ENCODE assay signal across 1 cellular context in genomic region chr16:3654249-3654991, GRCh38.
A peak's percentile ranks its signal among the peaks of the same experiment; 100 is the strongest.
TF ChIP-seq lines count a peak whose summit lies in the region.

DNASE1 (plus strand) TSS chr16:3654691; CDS start chr16:3655374, 683 bp downstream.

TF ChIP-seq in HepG2, 621 proteins besides CTCF, POLR2A, EP300 and RAD21 (continued from another document and continues in another):
- TF ChIP-seq TFAP4 (IDR thresholded peaks at IDR 0.05; ENCODE audit: borderline replicate concordance, low read depth) (peak; percentile 68; the same call in 1 of the 2 replicates), CREM (IDR thresholded peaks at IDR 0.05) (no peak; the same call in 1 of the 2 replicates), CREM (CRISPR knock-in tag; IDR thresholded peaks at IDR 0.05) (no peak), ZNF24 (IDR thresholded peaks at IDR 0.05) (no peak), AHR (CRISPR knock-in tag; IDR thresholded peaks at IDR 0.05) (no peak), ZFP36 (IDR thresholded peaks at IDR 0.05; ENCODE audit: borderline replicate concordance, low read depth, low read length, partially characterized antibody) (no peak), CCAR2 (optimal IDR thresholded peaks at IDR 0.05; ENCODE audit: low read depth, low read length) (no peak), IRF9 (CRISPR knock-in tag; IDR thresholded peaks at IDR 0.05; ENCODE audit: borderline replicate concordance) (peak; percentile 72; the same call in 1 of the 2 replicates), ATM (IDR thresholded peaks at IDR 0.05; ENCODE audit: borderline replicate concordance) (no peak), ATF4 (CRISPR knock-in tag; IDR thresholded peaks at IDR 0.05) (no peak), CREB1 (IDR thresholded peaks at IDR 0.05) (no peak), CREB1 (CRISPR knock-in tag; IDR thresholded peaks at IDR 0.05) (peak; percentile 30; the same call in 1 of the 2 replicates), KAT8 (CRISPR knock-in tag; IDR thresholded peaks at IDR 0.05) (peak; percentile 59; the same call in 1 of the 2 replicates), SMARCE1 (IDR thresholded peaks at IDR 0.05; ENCODE audit: borderline replicate concordance) (no peak), ZNF850 (CRISPR knock-in tag; conservative IDR thresholded peaks at IDR 0.05) (no peak), ATRX (CRISPR knock-in tag; IDR thresholded peaks at IDR 0.05; ENCODE audit: borderline replicate concordance) (no peak), BCL3 (CRISPR knock-in tag; IDR thresholded peaks at IDR 0.05) (no peak), MYNN (CRISPR knock-in tag; IDR thresholded peaks at IDR 0.05; ENCODE audit: low read depth) (no peak), CENPX (CRISPR knock-in tag; IDR thresholded peaks at IDR 0.05) (no peak), HNF1B (CRISPR knock-in tag; IDR thresholded peaks at IDR 0.05) (peak; percentile 65; the same call in 1 of the 2 replicates), CHD4 (IDR thresholded peaks at IDR 0.05; ENCODE audit: borderline replicate concordance, low read length) (no peak), E2F1 (CRISPR knock-in tag; IDR thresholded peaks at IDR 0.05) (no peak), PRDM10 (CRISPR knock-in tag; IDR thresholded peaks at IDR 0.05; ENCODE audit: low read depth) (peak; percentile 41; the same call in 1 of the 2 replicates), U2AF2 (IDR thresholded peaks at IDR 0.05; ENCODE audit: low read depth, low read length) (no peak), ZBTB2 (CRISPR knock-in tag; IDR thresholded peaks at IDR 0.05; ENCODE audit: low read depth) (no peak), AKAP8 (CRISPR knock-in tag; IDR thresholded peaks at IDR 0.05) (peak; percentile 80; the same call in 1 of the 2 replicates), FOXO4 (CRISPR knock-in tag; conservative IDR thresholded peaks at IDR 0.05) (no peak), GABPB1 (CRISPR knock-in tag; IDR thresholded peaks at IDR 0.05) (no peak; the same call in 1 of the 2 replicates), ZNF430 (CRISPR knock-in tag; IDR thresholded peaks at IDR 0.05) (no peak), KDM5B (CRISPR knock-in tag; IDR thresholded peaks at IDR 0.05; ENCODE audit: borderline replicate concordance) (no peak; the same call in 1 of the 2 replicates), SMAD9 (CRISPR knock-in tag; IDR thresholded peaks at IDR 0.05) (no peak), AHDC1 (CRISPR knock-in tag; IDR thresholded peaks at IDR 0.05; ENCODE audit: borderline replicate concordance) (no peak), ZNF672 (CRISPR knock-in tag; IDR thresholded peaks at IDR 0.05) (no peak), ZKSCAN5 (CRISPR knock-in tag; IDR thresholded peaks at IDR 0.05) (peak; percentile 60; the same call in 1 of the 2 replicates), KAT7 (CRISPR knock-in tag; IDR thresholded peaks at IDR 0.05; ENCODE audit: borderline replicate concordance) (no peak), ZNF33A (CRISPR knock-in tag; IDR thresholded peaks at IDR 0.05; ENCODE audit: borderline replicate concordance) (no peak), PAF1 (CRISPR knock-in tag; IDR thresholded peaks at IDR 0.05) (no peak), HINFP (CRISPR knock-in tag; IDR thresholded peaks at IDR 0.05; ENCODE audit: low read depth) (no peak), ZNF510 (CRISPR knock-in tag; IDR thresholded peaks at IDR 0.05; ENCODE audit: low read depth) (no peak), PITX1 (CRISPR knock-in tag; IDR thresholded peaks at IDR 0.05) (peak; percentile 78), SCMH1 (CRISPR knock-in tag; IDR thresholded peaks at IDR 0.05; ENCODE audit: borderline replicate concordance) (no peak)
